11 cellular contexts compared by ENCODE assay signal in the genomic region with DNA sequence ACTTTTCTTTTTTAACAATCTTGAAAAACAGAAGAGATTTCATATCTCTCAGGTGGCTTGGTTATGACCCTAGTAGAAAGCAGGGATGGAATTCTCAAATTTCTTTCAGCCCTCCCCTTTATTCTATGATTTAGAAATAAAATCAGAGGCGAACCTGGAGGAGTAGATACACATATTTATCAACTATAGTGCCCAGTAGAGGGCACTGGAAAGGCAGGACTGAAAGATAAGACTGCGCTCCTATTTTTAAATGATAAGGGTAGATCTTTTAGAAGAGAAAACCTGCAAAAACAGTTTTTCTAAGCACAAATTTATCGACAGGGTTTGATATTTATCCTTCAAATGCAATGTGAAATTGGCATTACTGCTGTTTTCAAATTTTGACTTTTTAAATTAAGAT.
A peak's percentile ranks its signal among the peaks of the same experiment; 100 is the strongest.
DNase-seq lines count a peak whose midpoint lies in the region; ATAC-seq and TF ChIP-seq lines count a peak whose summit lies in the region.
"Had no signal": no experiment of that assay in that cellular context is flagged by ENCODE, and none has a peak within 500 bp of the region (broad histone marks: within the 10 kb centered on the region; RNA-seq: fewer than 3 reads in every experiment).

No MANE protein-coding gene starts in this region.

- H3K27me3 ChIP-seq in brain microvascular endothelial cell (replicated peaks) (no peaks in the 10 kb centered on the region), parathyroid adenoma (ENCODE audit: control insufficient read depth, insufficient read depth, low read length) (no peaks in the 10 kb centered on the region)

- no peaks in the 10 kb centered on the region for H3K9me3 ChIP-seq in parathyroid adenoma (ENCODE audit: control insufficient read depth, low read length)

- H3K4me1 ChIP-seq in parathyroid adenoma = peaks cover 7% of the 10 kb centered on the region

- H3K27ac ChIP-seq in brain microvascular endothelial cell = no peak overlapping the region
- no peak overlapping the region for H3K27ac ChIP-seq in parathyroid adenoma

- H3K79me2 ChIP-seq in parathyroid adenoma = no peaks in the 10 kb centered on the region

- no peak for ATAC-seq in GM19467 (IDR thresholded peaks at IDR 0.05; ENCODE audit: unreplicated experiment)
- no peak for ATAC-seq in HG02973 (IDR thresholded peaks at IDR 0.05; ENCODE audit: unreplicated experiment)

- TF ChIP-seq CTCF in brain microvascular endothelial cell (IDR thresholded peaks at IDR 0.05; ENCODE audit: low read depth, low read length, missing control alignments) (peak; percentile 31), parathyroid adenoma (IDR thresholded peaks at IDR 0.05) (peak; percentile 39)

- in situ Hi-C loops in brain microvascular endothelial cell (cut with HindIII; ENCODE audit: low pct_ligation_motif_present, low sequenced_read_pairs) = no loop called here

- H3K36me3 ChIP-seq in brain microvascular endothelial cell (replicated peaks) (no peaks in the 10 kb centered on the region), parathyroid adenoma (ENCODE audit: control insufficient read depth, insufficient read depth, low read length) (no peaks in the 10 kb centered on the region)

- H3K9ac ChIP-seq in parathyroid adenoma = no peak overlapping the region

- peak overlapping the region; percentile 4 for H2AFZ ChIP-seq in parathyroid adenoma

- peak; percentile 33 for DNase-seq in DMS 273 (lab: John Stamatoyannopoulos, UW; ENCODE audit: unreplicated experiment)
- no peak for DNase-seq in DMS 273 treated with DMSO at 0.1 percent for 48 hours (lab: John Stamatoyannopoulos, UW)
- DNase-seq in NCI-H146 (lab: John Stamatoyannopoulos, UW) = peak; percentile 40
- DNase-seq in brain microvascular endothelial cell = no peak
- DNase-seq in NCI-H510A (lab: John Stamatoyannopoulos, UW) = no peak
- DNase-seq: 8988T; immature natural killer cell; stimulated activated CD4-positive, alpha-beta T cell treated with anti-CD3 and anti-CD28 coated beads, Interleukin-2, amount 100 ng/mL, for 24 hours had no signal

- no peak overlapping the region for H3K4me2 ChIP-seq in parathyroid adenoma (ENCODE audit: low read length)

- no peak overlapping the region for H3K4me3 ChIP-seq in brain microvascular endothelial cell (ENCODE audit: low read depth, low read length)
- H3K4me3 ChIP-seq in parathyroid adenoma (ENCODE audit: low read depth, low read length) = no peak overlapping the region

Comparison
In these comparisons a context has a peak if more than half of its experiments do, and no peak if none do; other contexts are left out.
1. DNase-seq: peak in DMS 273 (single experiment) and NCI-H146 (single experiment); none in DMS 273 treated with DMSO at 0.1 percent for 48 hours (single experiment), brain microvascular endothelial cell (single experiment) and NCI-H510A (single experiment).